ENCODE assay signal across 26 cellular contexts in the genomic region with DNA sequence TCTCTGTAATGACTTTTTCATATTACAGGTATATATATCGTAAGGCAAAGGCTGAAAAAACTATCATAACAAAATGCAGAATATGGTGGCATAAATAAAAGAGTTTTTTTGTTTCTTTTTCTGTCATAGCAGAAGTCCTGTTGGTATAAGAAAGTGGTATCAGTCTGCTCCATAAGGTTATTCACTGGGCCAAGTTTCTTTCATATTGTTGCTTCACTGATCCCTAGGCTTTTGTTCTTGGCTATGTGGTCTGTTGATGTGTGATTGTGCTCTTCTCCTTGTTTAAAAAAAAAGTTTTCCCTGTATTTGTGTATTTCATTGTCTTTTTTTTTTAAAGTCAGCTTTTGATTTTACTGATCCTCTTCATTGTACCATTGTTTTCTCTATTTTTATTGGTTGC.
"Had no signal": no experiment of that assay in that cellular context is flagged by ENCODE, and none has a peak within 500 bp of the region (broad histone marks: within the 10 kb centered on the region; RNA-seq: fewer than 3 reads in every experiment).

No MANE protein-coding gene starts in this region.

- H3K27me3 Mint-ChIP-seq: activated CD4-positive, alpha-beta memory T cell treated with anti-CD3 and anti-CD28 coated beads, Interleukin-2, amount 10 ng/mL, durations not matched to agents 7 days and 5 days; activated CD4-positive, alpha-beta T cell treated with anti-CD3 and anti-CD28 coated beads, Interleukin-2, amount 10 ng/mL, durations not matched to agents 24 days and 14 days; activated CD8-positive, alpha-beta memory T cell treated with anti-CD3 and anti-CD28 coated beads, Interleukin-2, amount 10 ng/mL, durations not matched to agents 7 days and 5 days; activated naive CD8-positive, alpha-beta T cell had no signal

- H3K4me1 ChIP-seq: ascending aorta, foreskin keratinocyte had no signal

- H3K36me3 ChIP-seq: brain microvascular endothelial cell had no signal

- H3K27me3 ChIP-seq: adrenal gland, ascending aorta, brain microvascular endothelial cell, colonic mucosa, foreskin keratinocyte, stomach, suprapubic skin, tibial nerve had no signal

- H3K4me3 Mint-ChIP-seq: activated CD4-positive, alpha-beta memory T cell treated with anti-CD3 and anti-CD28 coated beads, Interleukin-2, amount 10 ng/mL, durations not matched to agents 7 days and 5 days; activated CD4-positive, alpha-beta T cell treated with anti-CD3 and anti-CD28 coated beads, Interleukin-2, amount 10 ng/mL, durations not matched to agents 24 days and 14 days; activated CD8-positive, alpha-beta memory T cell treated with anti-CD3 and anti-CD28 coated beads, Interleukin-2, amount 10 ng/mL, durations not matched to agents 7 days and 5 days; activated naive CD8-positive, alpha-beta T cell; activated T-cell treated with anti-CD3 and anti-CD28 coated beads, Interleukin-2, amount 50 U/mL, for 4 hours; mesothelial cell of epicardium; nephron; stimulated activated effector memory CD8-positive, alpha-beta T cell treated with anti-CD3 and anti-CD28 coated beads, Interleukin-12 subunit alpha, Interleukin-12 subunit beta, amount 100 ng/mL, for 72 hours had no signal

- H3K27ac Mint-ChIP-seq: activated CD4-positive, alpha-beta memory T cell treated with anti-CD3 and anti-CD28 coated beads, Interleukin-2, amount 10 ng/mL, durations not matched to agents 7 days and 5 days; activated CD4-positive, alpha-beta T cell treated with anti-CD3 and anti-CD28 coated beads, Interleukin-2, amount 10 ng/mL, durations not matched to agents 24 days and 14 days; activated CD8-positive, alpha-beta memory T cell treated with anti-CD3 and anti-CD28 coated beads, Interleukin-2, amount 10 ng/mL, durations not matched to agents 7 days and 5 days; activated T-helper 2 cell treated with anti-CD3 and anti-CD28 coated beads, Interferon-gamma antibody, Interleukin-2, Interleukin-4, amounts not matched to agents 10 μg/mL and 5 μg/mL and 100 μg/mL, durations not matched to agents 14 hours and 24 hours and 36 hours; stimulated activated effector memory CD8-positive, alpha-beta T cell treated with anti-CD3 and anti-CD28 coated beads, Interleukin-12 subunit alpha, Interleukin-12 subunit beta, amount 100 ng/mL, for 72 hours had no signal

- H3K9me3 Mint-ChIP-seq: activated CD4-positive, alpha-beta T cell treated with anti-CD3 and anti-CD28 coated beads, Interleukin-2, amount 10 ng/mL, durations not matched to agents 24 days and 14 days; activated T-cell treated with anti-CD3 and anti-CD28 coated beads, Interleukin-2, amount 50 U/mL, for 4 hours; activated T-helper 2 cell treated with anti-CD3 and anti-CD28 coated beads, Interferon-gamma antibody, Interleukin-2, Interleukin-4, amounts not matched to agents 10 μg/mL and 5 μg/mL and 100 μg/mL, durations not matched to agents 14 hours and 24 hours and 36 hours; mesothelial cell of epicardium; stimulated activated effector memory CD8-positive, alpha-beta T cell treated with anti-CD3 and anti-CD28 coated beads, Interleukin-12 subunit alpha, Interleukin-12 subunit beta, amount 100 ng/mL, for 72 hours had no signal

- H3K4me3 ChIP-seq: adrenal gland, ascending aorta, colonic mucosa, stomach, suprapubic skin, tibial nerve had no signal

- H3K27ac ChIP-seq: adrenal gland, ascending aorta, brain microvascular endothelial cell, colonic mucosa, foreskin keratinocyte, stomach, suprapubic skin, tibial nerve had no signal

- H3K9me3 ChIP-seq: adrenal gland, ascending aorta, colonic mucosa, stomach, suprapubic skin, tibial nerve had no signal

- ATAC-seq: activated CD4-positive, CD25-positive, alpha-beta regulatory T cell treated with anti-CD3 and anti-CD28 coated beads, Interleukin-2, amount 50 U/mL, for 24 hours; activated CD8-positive, alpha-beta memory T cell treated with anti-CD3 and anti-CD28 coated beads, Interleukin-2, amount 10 ng/mL, durations not matched to agents 7 days and 5 days; activated T-cell treated with anti-CD3 and anti-CD28 coated beads, Interleukin-2, amount 50 U/mL, for 4 hours; foreskin keratinocyte; left lobe of liver; sciatic nerve; stimulated activated effector memory CD8-positive, alpha-beta T cell treated with anti-CD3 and anti-CD28 coated beads, Interleukin-12 subunit alpha, Interleukin-12 subunit beta, amount 100 ng/mL, for 72 hours had no signal

- DNase-seq: activated CD4-positive, alpha-beta memory T cell treated with anti-CD3 and anti-CD28 coated beads, Interleukin-2, amount 10 ng/mL, durations not matched to agents 7 days and 5 days; activated CD4-positive, alpha-beta T cell treated with anti-CD3 and anti-CD28 coated beads, Interleukin-2, amount 10 ng/mL, durations not matched to agents 24 days and 14 days; activated CD8-positive, alpha-beta memory T cell treated with anti-CD3 and anti-CD28 coated beads, Interleukin-2, amount 10 ng/mL, durations not matched to agents 7 days and 5 days; activated naive CD4-positive, alpha-beta T cell; activated T-cell treated with anti-CD3 and anti-CD28 coated beads, Interleukin-2, amount 50 U/mL, for 4 hours; adrenal gland; brain microvascular endothelial cell; central memory CD4-positive, alpha-beta T cell; colonic mucosa; foreskin keratinocyte; kidney; occipital lobe; small intestine; stimulated activated CD4-positive, alpha-beta T cell treated with anti-CD3 and anti-CD28 coated beads, Interleukin-2, amount 100 ng/mL, for 24 hours; stomach had no signal
